Comparison of ENCODE assay signal across 9 cellular contexts in genomic region chr22:37259540-37260029, GRCh38. TPM values are rescaled to one million over a fixed set of nuclear protein-coding genes. Genes with fewer than 3 reads are reported as not detected.
DNase-seq lines count a peak whose midpoint lies in the region; ATAC-seq, FAIRE-seq and TF ChIP-seq lines count a peak whose summit lies in the region.
"Had no signal": no experiment of that assay in that cellular context is flagged by ENCODE, and none has a peak within 500 bp of the region (broad histone marks: within the 10 kb centered on the region; RNA-seq: fewer than 3 reads in every experiment).

No MANE protein-coding gene starts in this region.

- POLR2A ChIA-PET in H1 (lab: Charles Lee; ENCODE audit: partially characterized antibody): interaction anchor here (0.8 to 1.3 kb wide), 3 partner anchors 12 to 227 kb away, joined by 3 read pairs; no protein-coding TSS in a partner anchor

- H3K27ac ChIP-seq in H1 (ENCODE audit: low read depth, low read length) (no peak overlapping the region), coronary artery (no peak overlapping the region)
- H3K27ac ChIP-seq: thoracic aorta had no signal

- no peak for ATAC-seq in activated naive CD8-positive, alpha-beta T cell treated with anti-CD3 and anti-CD28 coated beads, Interleukin-2, amount 50 U/mL, for 24 hours

- no peak overlapping the region for H3K9ac ChIP-seq in H1 (replicated peaks in 1 of 4; ENCODE audit: extremely low read depth in 1 of 4, low read depth in 3 of 4, low read length in 3 of 4)

- H3K4me1 ChIP-seq in H1 (replicated peaks in 1 of 4; ENCODE audit: control insufficient read depth in 3 of 4, insufficient read depth in 4 of 4, low read length in 3 of 4): peaks cover 4 to 12% (median 5%) of the 10 kb centered on the region in 4 experiments

- 0 out of 2 replicates have a peak overlapping the region, but pooled peaks have one; percentile 9 for H2BK15ac ChIP-seq in H1 (ENCODE audit: low read length)

- no peaks in the 10 kb centered on the region; the same call in 1 of the 2 replicates for H3K23me2 ChIP-seq in H1 (ENCODE audit: low read depth, low read length)

- peak overlapping the region in 2 of 4 experiments; percentile 7 to 40; a peak in 2 of 8 replicates for H3K4me3 ChIP-seq in H1 (ENCODE audit: extremely low read depth in 1 of 4, insufficient read depth in 2 of 4, low read depth in 3 of 4, low read length in 4 of 4)
- no peak overlapping the region for H3K4me3 ChIP-seq in coronary artery
- H3K4me3 ChIP-seq: thoracic aorta had no signal

- H3K27ac Mint-ChIP-seq in activated naive CD8-positive, alpha-beta T cell: no peak overlapping the region
- no peak overlapping the region for H3K27ac Mint-ChIP-seq in activated naive CD8-positive, alpha-beta T cell treated with anti-CD3 and anti-CD28 coated beads, Interleukin-2, amount 50 U/mL, for 24 hours
- H3K27ac Mint-ChIP-seq in osteocyte (ENCODE audit: unreplicated experiment): no peak overlapping the region

- H4K91ac ChIP-seq in H1 (replicated peaks; ENCODE audit: insufficient read length, low read length): no peak overlapping the region

- no peak overlapping the region for H3K18ac ChIP-seq in H1 (ENCODE audit: extremely low read depth, low read length)

- peaks cover 10 to 11% of the 10 kb centered on the region in 2 experiments for H3K9me3 ChIP-seq in H1 (ENCODE audit: insufficient read depth in 2 of 2, low read depth in 1 of 2, low read length in 1 of 2)

- no peak overlapping the region for H4K8ac ChIP-seq in H1 (ENCODE audit: extremely low read depth, insufficient read depth, low read length)

- peak overlapping the region; percentile 27 for H3K4me3 Mint-ChIP-seq in activated naive CD8-positive, alpha-beta T cell
- H3K4me3 Mint-ChIP-seq in activated naive CD8-positive, alpha-beta T cell treated with anti-CD3 and anti-CD28 coated beads, Interleukin-2, amount 50 U/mL, for 24 hours: no peak overlapping the region
- peak overlapping the region; percentile 11 for H3K4me3 Mint-ChIP-seq in osteocyte (ENCODE audit: unreplicated experiment)

- H3K79me1 ChIP-seq in H1 (ENCODE audit: low read depth, low read length): no peaks in the 10 kb centered on the region

- 18% methylated on average over 23 of the region's 23 CpGs; no CpG with 5 or more reads in 1 of the 2 experiments for WGBS in H1 (ENCODE audit: extremely low coverage in 1 of 2, insufficient coverage in 1 of 2, insufficient read length in 1 of 2, insufficient replicate concordance in 2 of 2, low coverage in 1 of 2, low lambda C conversion rate in 2 of 2, missing lambda C conversion rate in 1 of 2), 2 experiments

- TF ChIP-seq RAD21 in H1 (IDR thresholded peaks at IDR 0.05 in 1 of 2, conservative IDR thresholded peaks at IDR 0.05 in 1 of 2; ENCODE audit: low read depth in 2 of 2, low read length in 2 of 2): peak; percentile 31 to 36; a peak in 3 of 4 replicates

- H3K27me3 Mint-ChIP-seq in activated naive CD8-positive, alpha-beta T cell: no peaks in the 10 kb centered on the region
- peaks cover 3% of the 10 kb centered on the region for H3K27me3 Mint-ChIP-seq in activated naive CD8-positive, alpha-beta T cell treated with anti-CD3 and anti-CD28 coated beads, Interleukin-2, amount 50 U/mL, for 24 hours
- H3K27me3 Mint-ChIP-seq in osteocyte (ENCODE audit: unreplicated experiment): peaks cover 33% of the 10 kb centered on the region

- CTCF ChIA-PET in H1 (lab: Charles Lee; ENCODE audit: partially characterized antibody): interaction anchor here (0.6 to 5.9 kb wide), 68 partner anchors 10 to 840 kb away, joined by 3 to 97 read pairs (median 5); partner anchors contain the start of genes KCTD17, MFNG, RAC2 and TST

- peak; percentile 46 to 70 (median 69) for TF ChIP-seq CTCF in H1 (IDR thresholded peaks at IDR 0.05; ENCODE audit: control extremely low read depth in 1 of 3, insufficient read depth in 1 of 3, low read depth in 1 of 3, low read length in 3 of 3)
- peak; percentile 66 for TF ChIP-seq CTCF in osteocyte (IDR thresholded peaks at IDR 0.05)
- no peak for TF ChIP-seq CTCF in coronary artery (IDR thresholded peaks at IDR 0.05)

- peak overlapping the region; percentile 96; the same call in 1 of the 2 replicates for H2AFZ ChIP-seq in H1 (ENCODE audit: low read length)

- H3K4me2 ChIP-seq in H1 (ENCODE audit: insufficient read depth in 1 of 2, low read depth in 2 of 2, low read length in 2 of 2): peak overlapping the region; percentile 26 to 58

- no peaks in the 10 kb centered on the region for H3K9me3 Mint-ChIP-seq in activated naive CD8-positive, alpha-beta T cell (ENCODE audit: low read depth)
- H3K9me3 Mint-ChIP-seq in activated naive CD8-positive, alpha-beta T cell treated with anti-CD3 and anti-CD28 coated beads, Interleukin-2, amount 50 U/mL, for 24 hours: peaks cover 6% of the 10 kb centered on the region
- H3K9me3 Mint-ChIP-seq in osteocyte (ENCODE audit: unreplicated experiment): peaks cover 2% of the 10 kb centered on the region

- peak; percentile 45 for FAIRE-seq in H1 (lab: Jason Lieb, UNC)

- no peaks in the 10 kb centered on the region for H4K20me1 ChIP-seq in H1 (replicated peaks in 1 of 2; ENCODE audit: control insufficient read depth in 1 of 2, insufficient read depth in 2 of 2, low read length in 2 of 2)

- no peak for TF ChIP-seq EP300 in H1 (IDR thresholded peaks at IDR 0.05; ENCODE audit: borderline replicate concordance in 1 of 2, low read depth in 2 of 2, low read length in 2 of 2)

- no peak overlapping the region for H2AK5ac ChIP-seq in H1 (ENCODE audit: low read depth, low read length)

- no peak overlapping the region for H3K14ac ChIP-seq in H1 (ENCODE audit: insufficient read length)

- peaks cover 0 to 12% (median 7%) of the 10 kb centered on the region in 4 experiments; a peak in 2 of 7 replicates for H3K27me3 ChIP-seq in H1 (replicated peaks in 1 of 4; ENCODE audit: control insufficient read depth in 3 of 4, extremely low read depth in 1 of 4, insufficient read depth in 3 of 4, low read length in 3 of 4)

- H2BK120ac ChIP-seq in H1 (replicated peaks; ENCODE audit: low read depth, low read length): no peak overlapping the region

- no peak overlapping the region for H2BK20ac ChIP-seq in H1 (ENCODE audit: low read length)

- no peaks in the 10 kb centered on the region for H3K79me2 ChIP-seq in H1 (ENCODE audit: control insufficient read depth in 1 of 2, insufficient read depth in 2 of 2, low read length in 2 of 2)

- TF ChIP-seq POLR2A in H1 (IDR thresholded peaks at IDR 0.05; ENCODE audit: control extremely low read depth in 1 of 2, low read depth in 2 of 2, low read length in 2 of 2): no peak

- no peak overlapping the region for H2BK5ac ChIP-seq in H1 (ENCODE audit: low read depth, low read length)

- H3K23ac ChIP-seq in H1 (ENCODE audit: insufficient read length): no peak overlapping the region

- H4K5ac ChIP-seq in H1 (ENCODE audit: insufficient read length, low read depth, low read length): peak overlapping the region; percentile 1

- H3K56ac ChIP-seq in H1 (replicated peaks; ENCODE audit: insufficient read length, low read depth, low read length): no peak overlapping the region

- no peak overlapping the region for H2BK12ac ChIP-seq in H1 (ENCODE audit: low read depth, low read length)

- H3K36me3 ChIP-seq in H1 (ENCODE audit: control insufficient read depth in 2 of 4, insufficient read depth in 4 of 4, low read length in 3 of 4): no peaks in the 10 kb centered on the region
- H3K36me3 ChIP-seq: thoracic aorta had no signal

- peaks cover 2% of the 10 kb centered on the region for H3K36me3 Mint-ChIP-seq in activated naive CD8-positive, alpha-beta T cell
- H3K36me3 Mint-ChIP-seq in activated naive CD8-positive, alpha-beta T cell treated with anti-CD3 and anti-CD28 coated beads, Interleukin-2, amount 50 U/mL, for 24 hours (ENCODE audit: low read depth): no peaks in the 10 kb centered on the region
- H3K36me3 Mint-ChIP-seq in osteocyte (ENCODE audit: unreplicated experiment): no peaks in the 10 kb centered on the region

- no peak overlapping the region for H3K4ac ChIP-seq in H1 (replicated peaks; ENCODE audit: insufficient read length, low read depth, low read length)

- no peak for DNase-seq in activated naive CD8-positive, alpha-beta T cell treated with anti-CD3 and anti-CD28 coated beads, Interleukin-2, amount 50 U/mL, for 24 hours
- DNase-seq in NCI-H460 (ENCODE audit: extremely low read depth, low read depth) (peak; percentile 19), H1 (ENCODE audit: low read depth in 1 of 2, low spot score in 2 of 2) (peak in 1 of 2 experiments; percentile 67), osteocyte (ENCODE audit: extremely low spot score, unreplicated experiment) (no peak), COLO668 (lab: John Stamatoyannopoulos, UW; ENCODE audit: unreplicated experiment) (no peak), germinal center (ENCODE audit: low spot score) (no peak), coronary artery (ENCODE audit: low spot score) (no peak)

- peaks cover 34% of the 10 kb centered on the region for H3K4me1 Mint-ChIP-seq in activated naive CD8-positive, alpha-beta T cell (ENCODE audit: low read depth)
- H3K4me1 Mint-ChIP-seq in activated naive CD8-positive, alpha-beta T cell treated with anti-CD3 and anti-CD28 coated beads, Interleukin-2, amount 50 U/mL, for 24 hours: peaks cover 43% of the 10 kb centered on the region
- H3K4me1 Mint-ChIP-seq in osteocyte (ENCODE audit: unreplicated experiment): peaks cover 11% of the 10 kb centered on the region

RNA-seq across cellular contexts. Expression of gene RAC2, which starts 15.5 kb away (rescaled TPM):
- 0.98 and 1.3 TPM in 2 replicates for total RNA-seq in NCI-H460 (2014; rRNA removed; shearing (Covaris generic))
- polyA plus RNA-seq in NCI-H460 (2014; cell fraction: nucleus; rRNA removed): 0.31 TPM in 1 of 2 replicates, not detected in the other
- 2.1 and 2.3 TPM in 2 replicates for total RNA-seq in H1 (2021; fragmentation: NEBNext Ultra II Directional; extraction: Animal tissue kit (Norgen Biotek cat#: 25700))
- 4.3 and 6.1 TPM in 2 replicates for polyA plus RNA-seq in H1 (2011; rRNA removed)
- 1.5 TPM for polyA plus RNA-seq in H1 (2011; cell fraction: cytosol; rRNA removed)
- 6.4 TPM for polyA plus RNA-seq in H1 (2011; cell fraction: nucleus; rRNA removed)
- polyA plus RNA-seq in H1 (2012, experiment 1 of 2): 1.6 to 3.7 TPM (median 2.8 TPM) in 4 replicates
- 1.8 TPM for polyA plus RNA-seq in H1 (2012, experiment 2 of 2)
- 4.4 TPM for polyA plus RNA-seq in H1 (2013, experiment 1 of 2)
- 4.1 TPM for polyA plus RNA-seq in H1 (2013, experiment 2 of 2)
- 1.7 and 2.9 TPM in 2 replicates for polyA minus RNA-seq in H1 (2011; rRNA and poly(A)+ RNA removed)
- polyA minus RNA-seq in H1 (2011; cell fraction: cytosol; rRNA and poly(A)+ RNA removed): 3.2 TPM
- 3.7 TPM for polyA minus RNA-seq in H1 (2011; cell fraction: nucleus; rRNA and poly(A)+ RNA removed)
- not detected in 2 replicates for total RNA-seq in osteocyte

RNA-seq across cellular contexts. Expression of gene CYTH4, which starts 22.7 kb away (rescaled TPM):
- total RNA-seq in NCI-H460 (2014; rRNA removed; shearing (Covaris generic)): not detected in 2 replicates
- polyA plus RNA-seq in NCI-H460 (2014; cell fraction: nucleus; rRNA removed): not detected in 2 replicates
- not detected in 2 replicates for total RNA-seq in H1 (2021; fragmentation: NEBNext Ultra II Directional; extraction: Animal tissue kit (Norgen Biotek cat#: 25700))
- 0.08 and 0.09 TPM in 2 replicates for polyA plus RNA-seq in H1 (2011; rRNA removed)
- 0.43 TPM for polyA plus RNA-seq in H1 (2011; cell fraction: cytosol; rRNA removed)
- 0.16 TPM for polyA plus RNA-seq in H1 (2011; cell fraction: nucleus; rRNA removed)
- polyA plus RNA-seq in H1 (2012, experiment 1 of 2): 0.07 to 0.11 TPM in 2 of 4 replicates, not detected in the others
- not detected for polyA plus RNA-seq in H1 (2012, experiment 2 of 2)
- 0.02 TPM for polyA plus RNA-seq in H1 (2013, experiment 1 of 2)
- 0.04 TPM for polyA plus RNA-seq in H1 (2013, experiment 2 of 2)
- polyA minus RNA-seq in H1 (2011; rRNA and poly(A)+ RNA removed): 0.10 TPM in 1 of 2 replicates, not detected in the other
- not detected for polyA minus RNA-seq in H1 (2011; cell fraction: cytosol; rRNA and poly(A)+ RNA removed)
- not detected for polyA minus RNA-seq in H1 (2011; cell fraction: nucleus; rRNA and poly(A)+ RNA removed)
- total RNA-seq in osteocyte: not detected in 2 replicates

RNA-seq across cellular contexts. Expression of gene SSTR3, which starts 47.3 kb away (rescaled TPM):
- total RNA-seq in NCI-H460 (2014; rRNA removed; shearing (Covaris generic)): not detected in 2 replicates
- not detected in 2 replicates for polyA plus RNA-seq in NCI-H460 (2014; cell fraction: nucleus; rRNA removed)
- total RNA-seq in H1 (2021; fragmentation: NEBNext Ultra II Directional; extraction: Animal tissue kit (Norgen Biotek cat#: 25700)): 0.22 and 0.54 TPM in 2 replicates
- polyA plus RNA-seq in H1 (2011; rRNA removed): 0.61 and 0.77 TPM in 2 replicates
- polyA plus RNA-seq in H1 (2011; cell fraction: cytosol; rRNA removed): 0.54 TPM
- 0.53 TPM for polyA plus RNA-seq in H1 (2011; cell fraction: nucleus; rRNA removed)
- 0.47 to 1.0 TPM (median 0.80 TPM) in 4 replicates for polyA plus RNA-seq in H1 (2012, experiment 1 of 2)
- 0.73 TPM for polyA plus RNA-seq in H1 (2012, experiment 2 of 2)
- 0.14 TPM for polyA plus RNA-seq in H1 (2013, experiment 1 of 2)
- polyA plus RNA-seq in H1 (2013, experiment 2 of 2): 0.17 TPM
- 0.35 and 1.2 TPM in 2 replicates for polyA minus RNA-seq in H1 (2011; rRNA and poly(A)+ RNA removed)
- polyA minus RNA-seq in H1 (2011; cell fraction: cytosol; rRNA and poly(A)+ RNA removed): 0.73 TPM
- polyA minus RNA-seq in H1 (2011; cell fraction: nucleus; rRNA and poly(A)+ RNA removed): 0.50 TPM
- total RNA-seq in osteocyte: not detected in 2 replicates
- total RNA-seq: thoracic aorta had no signal
